In genomic region chr6:154219250-154219649, GRCh38 we compare ENCODE assay signal across 25 cellular contexts.
DNase-seq lines count a peak whose midpoint lies in the region; ATAC-seq and TF ChIP-seq lines count a peak whose summit lies in the region.
"Had no signal": no experiment of that assay in that cellular context is flagged by ENCODE, and none has a peak within 500 bp of the region (broad histone marks: within the 10 kb centered on the region; RNA-seq: fewer than 3 reads in every experiment).

No MANE protein-coding gene starts in this region.

- H3K4me3 Mint-ChIP-seq in activated T-cell treated with anti-CD3 and anti-CD28 coated beads, Interleukin-2, amount 50 U/mL, for 4 hours = peak overlapping the region; percentile 2
- no peak overlapping the region for H3K4me3 Mint-ChIP-seq in H9
- no peak overlapping the region for H3K4me3 Mint-ChIP-seq in endodermal cell
- no peak overlapping the region for H3K4me3 Mint-ChIP-seq in stimulated activated effector memory CD8-positive, alpha-beta T cell treated with anti-CD3 and anti-CD28 coated beads, Interleukin-12 subunit alpha, Interleukin-12 subunit beta, amount 100 ng/mL, for 72 hours
- H3K4me3 Mint-ChIP-seq: neural crest cell had no signal

- ATAC-seq in activated T-cell treated with anti-CD3 and anti-CD28 coated beads, Interleukin-2, amount 50 U/mL, for 4 hours = no peak
- ATAC-seq in stimulated activated effector memory CD8-positive, alpha-beta T cell treated with anti-CD3 and anti-CD28 coated beads, Interleukin-12 subunit alpha, Interleukin-12 subunit beta, amount 100 ng/mL, for 72 hours = no peak
- ATAC-seq: activated CD4-positive, CD25-positive, alpha-beta regulatory T cell treated with anti-CD3 and anti-CD28 coated beads, Interleukin-2, amount 50 U/mL, for 24 hours; gastrocnemius medialis; HCT116; Panc1; upper lobe of right lung had no signal

- H3K4me3 ChIP-seq in endodermal cell (ENCODE audit: low read length) = no peak overlapping the region
- no peak overlapping the region for H3K4me3 ChIP-seq in osteoblast (ENCODE audit: insufficient read depth, low read length)
- H3K4me3 ChIP-seq: BLaER1, cardiac muscle cell, coronary artery, gastrocnemius medialis, upper lobe of right lung had no signal

- no peak overlapping the region for H2BK120ac ChIP-seq in H9 (ENCODE audit: low read depth, low read length, poor library complexity, severe bottlenecking)

- no peak overlapping the region for H3T11ph ChIP-seq in H9 (ENCODE audit: low read length)

- H3K79me1 ChIP-seq in H9 (ENCODE audit: insufficient read depth, low read depth, low read length, poor library complexity, severe bottlenecking) = no peaks in the 10 kb centered on the region

- H3K4ac ChIP-seq in H9 (ENCODE audit: low read depth, low read length) = no peak overlapping the region

- H3K9me3 ChIP-seq in H9 (ENCODE audit: control insufficient read depth, low read depth, low read length) = no peaks in the 10 kb centered on the region
- H3K9me3 ChIP-seq in endodermal cell (ENCODE audit: control insufficient read depth, low read length) = no peaks in the 10 kb centered on the region
- H3K9me3 ChIP-seq in osteoblast (ENCODE audit: low read depth, low read length) = no peaks in the 10 kb centered on the region
- H3K9me3 ChIP-seq: BLaER1, gastrocnemius medialis, upper lobe of right lung had no signal

- 0 out of 2 replicates have a peak, but pooled peaks cover 2% of the 10 kb centered on the region for H3K4me1 ChIP-seq in H9 (ENCODE audit: insufficient read depth, low read length)
- H3K4me1 ChIP-seq in endodermal cell (ENCODE audit: control insufficient read depth, insufficient read depth, low read length) = peaks cover 5% of the 10 kb centered on the region
- H3K4me1 ChIP-seq in osteoblast (ENCODE audit: insufficient read depth, low read length) = no peaks in the 10 kb centered on the region
- H3K4me1 ChIP-seq: gastrocnemius medialis, upper lobe of right lung had no signal

- DNase-seq in activated T-cell treated with anti-CD3 and anti-CD28 coated beads, Interleukin-2, amount 50 U/mL, for 4 hours = no peak
- no peak for DNase-seq in activated T-cell treated with anti-CD3 and anti-CD28 coated beads, Interleukin-2, amount 50 U/mL, for 1 hour
- DNase-seq in H9 (no peak), endodermal cell (peak; percentile 57), AG20443 (ENCODE audit: low spot score) (no peak), osteoblast (ENCODE audit: insufficient read length, low spot score, missing footprints) (no peak)
- DNase-seq in stimulated activated effector memory CD8-positive, alpha-beta T cell treated with anti-CD3 and anti-CD28 coated beads, Interleukin-12 subunit alpha, Interleukin-12 subunit beta, amount 100 ng/mL, for 72 hours (ENCODE audit: low spot score in 2 of 2) = peak in 1 of 2 donors; percentile 25
- no peak for DNase-seq in activated CD8-positive, alpha-beta memory T cell treated with anti-CD3 and anti-CD28 coated beads, Interleukin-2, amount 50 U/mL, for 48 hours
- DNase-seq: activated effector memory CD4-positive, alpha-beta T cell treated with anti-CD3 and anti-CD28 coated beads, Interleukin-2, amount 50 U/mL, for 16 hours; aorta; gastrocnemius medialis; hippocampal formation; Kasumi-1; NCI-H1694; NCI-H2171; NCI-H524 treated with DMSO at 0.1 percent for 48 hours; SIG-M5; upper lobe of right lung had no signal

- TF ChIP-seq CTCF in H9 (conservative IDR thresholded peaks at IDR 0.05) (no peak), endodermal cell (conservative IDR thresholded peaks at IDR 0.05) (no peak), osteoblast (IDR thresholded peaks at IDR 0.05; ENCODE audit: extremely low read depth, low read depth, low read length) (no peak)

- H4K20me1 ChIP-seq in H9 (ENCODE audit: control insufficient read depth, insufficient read depth, insufficient read length) (no peaks in the 10 kb centered on the region), osteoblast (ENCODE audit: insufficient read depth, low read length) (no peaks in the 10 kb centered on the region)
- H4K20me1 ChIP-seq: BLaER1 had no signal

- no peak overlapping the region for H2BK12ac ChIP-seq in H9 (ENCODE audit: insufficient read length, low read depth, low read length)

- H3K56ac ChIP-seq in H9 (ENCODE audit: insufficient read length, low read depth, low read length) = no peak overlapping the region

- no peak overlapping the region for H2AK5ac ChIP-seq in H9 (ENCODE audit: insufficient read length, low read length)

- no peak overlapping the region for H2BK5ac ChIP-seq in H9 (ENCODE audit: insufficient read length, low read length)

- H3K9me3 Mint-ChIP-seq in activated T-cell treated with anti-CD3 and anti-CD28 coated beads, Interleukin-2, amount 50 U/mL, for 4 hours = no peaks in the 10 kb centered on the region
- H3K9me3 Mint-ChIP-seq in H9 (no peaks in the 10 kb centered on the region), endodermal cell (no peaks in the 10 kb centered on the region)
- H3K9me3 Mint-ChIP-seq in stimulated activated effector memory CD8-positive, alpha-beta T cell treated with anti-CD3 and anti-CD28 coated beads, Interleukin-12 subunit alpha, Interleukin-12 subunit beta, amount 100 ng/mL, for 72 hours = no peaks in the 10 kb centered on the region
- H3K9me3 Mint-ChIP-seq: neural crest cell had no signal

- no peak overlapping the region for H3K9ac ChIP-seq in H9 (ENCODE audit: extremely low read depth, insufficient read length, low read length)
- no peak overlapping the region for H3K9ac ChIP-seq in endodermal cell (ENCODE audit: extremely low read depth, low read length, poor library complexity, severe bottlenecking)
- H3K9ac ChIP-seq: BLaER1 had no signal

- no peak overlapping the region for H2AFZ ChIP-seq in H9 (ENCODE audit: low read length)
- H2AFZ ChIP-seq in osteoblast (ENCODE audit: low read length) = no peak overlapping the region

- no peak overlapping the region for H3K18ac ChIP-seq in H9 (ENCODE audit: insufficient read length, low read depth, low read length)

- H3K27me3 Mint-ChIP-seq in activated T-cell treated with anti-CD3 and anti-CD28 coated beads, Interleukin-2, amount 50 U/mL, for 4 hours (ENCODE audit: low read depth) = no peaks in the 10 kb centered on the region
- H3K27me3 Mint-ChIP-seq in H9 (ENCODE audit: low read depth) = no peaks in the 10 kb centered on the region
- no peaks in the 10 kb centered on the region for H3K27me3 Mint-ChIP-seq in endodermal cell (ENCODE audit: insufficient read depth)

- H3K27me3 ChIP-seq in H9 (ENCODE audit: insufficient read depth, low read length) (no peaks in the 10 kb centered on the region), endodermal cell (ENCODE audit: control insufficient read depth, insufficient read depth, low read length, poor library complexity, severe bottlenecking) (no peaks in the 10 kb centered on the region), osteoblast (ENCODE audit: insufficient read depth, low read length) (no peaks in the 10 kb centered on the region)
- H3K27me3 ChIP-seq: BLaER1, cardiac muscle cell, gastrocnemius medialis, upper lobe of right lung had no signal

- H4K5ac ChIP-seq in H9 (ENCODE audit: insufficient read length, low read depth, low read length) = no peak overlapping the region

- H3K27ac Mint-ChIP-seq in H9 (peak overlapping the region in 1 of 3 experiments; percentile 53; a peak in 2 of 7 replicates), endodermal cell (no peak overlapping the region)
- H3K27ac Mint-ChIP-seq in stimulated activated effector memory CD8-positive, alpha-beta T cell treated with anti-CD3 and anti-CD28 coated beads, Interleukin-12 subunit alpha, Interleukin-12 subunit beta, amount 100 ng/mL, for 72 hours = peak overlapping the region; percentile 3

- H3K27ac ChIP-seq in H9 (ENCODE audit: insufficient read length, low read depth, low read length) (no peak overlapping the region), endodermal cell (ENCODE audit: low read depth, low read length) (no peak overlapping the region), osteoblast (ENCODE audit: low read depth, low read length) (no peak overlapping the region)
- H3K27ac ChIP-seq: BLaER1, cardiac muscle cell, coronary artery, gastrocnemius medialis, upper lobe of right lung had no signal

- H3K4me2 ChIP-seq in H9 (ENCODE audit: insufficient read depth, insufficient read length, low read length) (no peak overlapping the region), osteoblast (ENCODE audit: insufficient read depth, low read length) (no peak overlapping the region)

- no peak overlapping the region for H4K8ac ChIP-seq in H9 (replicated peaks; ENCODE audit: insufficient read length, low read depth, low read length)

- no peak overlapping the region for H3K23ac ChIP-seq in H9 (ENCODE audit: insufficient read length, low read depth, low read length)

- WGBS in H9 (ENCODE audit: extremely low coverage, insufficient read length, low lambda C conversion rate) = no CpG with 5 or more reads among the region's 6 CpGs
- WGBS in endodermal cell (ENCODE audit: insufficient coverage in 1 of 2, insufficient read length in 1 of 2), 2 experiments = 40 to 75% methylated on average over 1 to 6 of the region's 6 CpGs

- no peak overlapping the region for H2BK15ac ChIP-seq in H9 (ENCODE audit: low read depth, low read length)

- H3K4me1 Mint-ChIP-seq in activated T-cell treated with anti-CD3 and anti-CD28 coated beads, Interleukin-2, amount 50 U/mL, for 4 hours (ENCODE audit: low read depth) = peaks cover 53% of the 10 kb centered on the region
- H3K4me1 Mint-ChIP-seq in H9 (peaks cover 13 to 21% of the 10 kb centered on the region in 2 experiments), endodermal cell (peaks cover 21% of the 10 kb centered on the region)
- peaks cover 37% of the 10 kb centered on the region for H3K4me1 Mint-ChIP-seq in stimulated activated effector memory CD8-positive, alpha-beta T cell treated with anti-CD3 and anti-CD28 coated beads, Interleukin-12 subunit alpha, Interleukin-12 subunit beta, amount 100 ng/mL, for 72 hours

- no peaks in the 10 kb centered on the region for H3K23me2 ChIP-seq in H9 (ENCODE audit: insufficient read length, low read depth, low read length, poor library complexity, severe bottlenecking)

- H3K79me2 ChIP-seq in H9 (ENCODE audit: insufficient read depth, low read length) (no peaks in the 10 kb centered on the region), osteoblast (ENCODE audit: insufficient read depth, low read length) (no peaks in the 10 kb centered on the region)

- H3K36me3 Mint-ChIP-seq in activated T-cell treated with anti-CD3 and anti-CD28 coated beads, Interleukin-2, amount 50 U/mL, for 4 hours (ENCODE audit: insufficient read depth) = peaks cover 21% of the 10 kb centered on the region
- no peaks in the 10 kb centered on the region for H3K36me3 Mint-ChIP-seq in H9 (ENCODE audit: insufficient read depth in 1 of 3, low read depth in 3 of 3)
- H3K36me3 Mint-ChIP-seq in endodermal cell (ENCODE audit: low read depth) = no peaks in the 10 kb centered on the region
- peaks cover 78% of the 10 kb centered on the region for H3K36me3 Mint-ChIP-seq in stimulated activated effector memory CD8-positive, alpha-beta T cell treated with anti-CD3 and anti-CD28 coated beads, Interleukin-12 subunit alpha, Interleukin-12 subunit beta, amount 100 ng/mL, for 72 hours

- H3K14ac ChIP-seq in H9 (ENCODE audit: insufficient read depth, low read length) = peak overlapping the region; percentile 68; the same call in 1 of the 2 replicates

- H2BK20ac ChIP-seq in H9 (ENCODE audit: low read depth, low read length, poor library complexity, severe bottlenecking) = no peak overlapping the region

- H3K36me3 ChIP-seq in endodermal cell (ENCODE audit: control insufficient read depth, insufficient read depth, low read length) (no peaks in the 10 kb centered on the region), osteoblast (ENCODE audit: insufficient read depth, low read length) (no peaks in the 10 kb centered on the region)
- H3K36me3 ChIP-seq: BLaER1, cardiac muscle cell, gastrocnemius medialis, upper lobe of right lung had no signal

- no peak overlapping the region for H4K91ac ChIP-seq in H9 (ENCODE audit: insufficient read length, low read depth, low read length)
